22 cellular contexts compared by ENCODE assay signal in the genomic region with DNA sequence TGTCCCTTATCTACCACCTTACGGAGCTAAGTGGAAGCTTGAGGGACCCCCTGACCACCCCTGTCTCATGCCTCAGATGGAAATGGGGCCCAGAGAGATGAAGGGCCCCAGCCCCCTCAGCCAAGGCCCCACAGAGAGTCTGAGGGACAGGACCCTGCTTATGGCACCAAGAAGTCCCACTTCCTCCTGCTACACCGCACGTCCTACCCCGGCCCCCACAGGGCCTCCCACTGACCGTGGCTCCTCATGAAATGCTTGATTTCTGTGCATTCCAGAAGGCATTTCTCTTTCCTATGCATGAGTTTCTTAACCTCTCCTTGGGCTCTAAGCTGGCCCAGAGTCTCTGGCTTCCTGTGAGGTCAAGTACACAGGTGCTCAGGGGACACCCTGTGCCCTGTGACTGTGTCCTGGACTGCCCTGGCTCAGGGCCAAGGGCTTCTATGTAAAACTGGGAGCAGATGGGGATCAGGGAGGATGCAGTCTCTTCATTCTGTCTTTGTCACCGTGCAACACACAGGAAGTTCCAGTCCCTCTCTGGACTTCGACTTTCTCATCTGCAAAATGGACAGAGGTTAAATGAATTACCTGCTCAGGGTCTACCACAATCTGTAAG.
A peak's percentile ranks its signal among the peaks of the same experiment; 100 is the strongest.
DNase-seq lines count a peak whose midpoint lies in the region; TF ChIP-seq lines count a peak whose summit lies in the region.
"Had no signal": no experiment of that assay in that cellular context is flagged by ENCODE, and none has a peak within 500 bp of the region (broad histone marks: within the 10 kb centered on the region; RNA-seq: fewer than 3 reads in every experiment).

No MANE protein-coding gene starts in this region.

- no peaks in the 10 kb centered on the region for H3K9me3 ChIP-seq in osteoblast (ENCODE audit: low read depth, low read length)
- H3K9me3 ChIP-seq: adrenal gland, BLaER1, Caco-2, SJSA1 had no signal

- H2AFZ ChIP-seq in osteoblast (ENCODE audit: low read length): no peak overlapping the region

- no peak overlapping the region for H3K4me3 ChIP-seq in osteoblast (ENCODE audit: insufficient read depth, low read length)
- H3K4me3 ChIP-seq: adrenal gland, BLaER1, left ventricle myocardium inferior, SJSA1 had no signal

- DNase-seq in COLO668 (lab: John Stamatoyannopoulos, UW; ENCODE audit: unreplicated experiment) (peak; percentile 67), NCI-H524 (lab: John Stamatoyannopoulos, UW) (peak; percentile 42 to 77), amniotic epithelial cell (ENCODE audit: low read depth) (peak; percentile 16), osteoblast (ENCODE audit: insufficient read length, low spot score, missing footprints) (peak; percentile 44), hippocampal formation (lab: John Stamatoyannopoulos, UW) (no peak), AG08395 (ENCODE audit: low spot score) (no peak)
- no peak for DNase-seq in activated CD4-positive, alpha-beta T cell treated with anti-CD3 and anti-CD28 coated beads for 48 hours
- DNase-seq: activated CD8-positive, alpha-beta memory T cell treated with anti-CD3 and anti-CD28 coated beads for 24 hours; activated naive CD4-positive, alpha-beta T cell treated with Interleukin-2 at 50 U/mL for 16 hours; activated T-cell treated with anti-CD3 and anti-CD28 coated beads, Interleukin-2, amount 50 U/mL, for 4 hours; DND-41; left ventricle myocardium inferior; NCI-H1694; NCI-H2171; NCI-H526; occipital lobe had no signal

- no peaks in the 10 kb centered on the region for H3K79me2 ChIP-seq in osteoblast (ENCODE audit: insufficient read depth, low read length)

- H3K4me1 ChIP-seq in osteoblast (ENCODE audit: insufficient read depth, low read length): peaks cover 30% of the 10 kb centered on the region
- H3K4me1 ChIP-seq: BLaER1 had no signal

- no peak overlapping the region for H3K4me2 ChIP-seq in osteoblast (ENCODE audit: insufficient read depth, low read length)
- H3K4me2 ChIP-seq: BLaER1 had no signal

- H4K20me1 ChIP-seq in osteoblast (ENCODE audit: insufficient read depth, low read length): no peaks in the 10 kb centered on the region
- H4K20me1 ChIP-seq: BLaER1 had no signal

- no peaks in the 10 kb centered on the region for H3K36me3 ChIP-seq in osteoblast (ENCODE audit: insufficient read depth, low read length)
- H3K36me3 ChIP-seq: adrenal gland, BLaER1, left ventricle myocardium inferior, SJSA1 had no signal

- H3K27me3 ChIP-seq in osteoblast (ENCODE audit: insufficient read depth, low read length): peaks cover 4% of the 10 kb centered on the region
- H3K27me3 ChIP-seq: adrenal gland, BLaER1 had no signal

- no peak overlapping the region for H3K27ac ChIP-seq in osteoblast (ENCODE audit: low read depth, low read length)
- H3K27ac ChIP-seq: adrenal gland, BLaER1, epithelial cell of prostate, HL-60, left ventricle myocardium inferior, SJSA1 had no signal

- TF ChIP-seq CTCF in osteoblast (IDR thresholded peaks at IDR 0.05; ENCODE audit: extremely low read depth, low read depth, low read length): no peak

Comparison
In these comparisons a context has a peak if more than half of its experiments do, and no peak if none do; other contexts are left out.
1. DNase-seq: peak in COLO668 (single experiment), NCI-H524 (2 of 2), amniotic epithelial cell (single experiment) and osteoblast (single experiment); none in hippocampal formation (0 of 2), activated CD4-positive, alpha-beta T cell treated with anti-CD3 and anti-CD28 coated beads for 48 hours (single experiment) and AG08395 (single experiment).